Comparison of ENCODE assay signal across 13 cellular contexts in the genomic region with DNA sequence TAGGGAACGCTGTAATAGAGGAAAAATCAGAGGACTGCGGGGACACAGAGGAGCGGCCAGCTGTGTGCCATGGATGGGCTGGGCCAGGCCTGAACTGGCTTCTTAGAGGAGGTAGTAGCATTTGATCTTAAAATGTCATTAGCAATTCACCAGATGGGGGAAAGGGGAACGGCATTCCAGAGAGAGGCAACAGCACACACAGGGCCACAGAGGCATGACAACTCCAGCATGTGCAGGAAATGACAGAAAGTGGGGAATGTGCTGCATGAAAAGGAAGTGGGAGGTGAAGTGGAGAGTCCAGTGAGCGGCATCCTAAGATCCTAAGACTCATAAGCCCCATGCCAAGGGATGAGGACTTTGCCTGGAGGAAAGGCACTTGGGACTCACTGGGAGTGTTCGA.
DNase-seq lines count a peak whose midpoint lies in the region; ATAC-seq and TF ChIP-seq lines count a peak whose summit lies in the region.
"Had no signal": no experiment of that assay in that cellular context is flagged by ENCODE, and none has a peak within 500 bp of the region (broad histone marks: within the 10 kb centered on the region; RNA-seq: fewer than 3 reads in every experiment).

No MANE protein-coding gene starts in this region.

- DNase-seq in stimulated activated naive CD8-positive, alpha-beta T cell treated with anti-CD3 and anti-CD28 coated beads, Interleukin-15, Interleukin-2, amounts not matched to agents 100 U/mL and 50 U/mL, for 24 hours = no peak
- no peak for DNase-seq in activated T-helper 2 cell treated with anti-CD3 and anti-CD28 coated beads, Interferon-gamma antibody, Interleukin-2, Interleukin-4, amounts not matched to agents 10 μg/mL and 5 μg/mL and 100 μg/mL, durations not matched to agents 14 hours and 24 hours and 36 hours (ENCODE audit: low spot score)
- peak; percentile 61 to 65 for DNase-seq in lung microvascular endothelial cell (ENCODE audit: low read depth in 2 of 2)
- no peak for DNase-seq in DMS53 (lab: John Stamatoyannopoulos, UW)
- no peak for DNase-seq in A673 (ENCODE audit: low spot score)
- DNase-seq: heart right ventricle, left ventricle myocardium superior, NCI-H2171 treated with DMSO at 0.1 percent for 48 hours had no signal

- no peak for TF ChIP-seq CTCF in A673 (conservative IDR thresholded peaks at IDR 0.05; ENCODE audit: low read depth, low read length)

- peak overlapping the region; percentile 68 for H3K4me3 Mint-ChIP-seq in stimulated activated naive CD8-positive, alpha-beta T cell treated with anti-CD3 and anti-CD28 coated beads, Interleukin-15, Interleukin-2, amounts not matched to agents 100 ng/mL and 50 ng/mL, for 24 hours
- no peak overlapping the region for H3K4me3 Mint-ChIP-seq in activated T-helper 2 cell treated with anti-CD3 and anti-CD28 coated beads, Interferon-gamma antibody, Interleukin-2, Interleukin-4, amounts not matched to agents 10 μg/mL and 5 μg/mL and 100 μg/mL, durations not matched to agents 14 hours and 24 hours and 36 hours (ENCODE audit: low read depth)
- H3K4me3 Mint-ChIP-seq: type B pancreatic cell had no signal

- CTCF ChIA-PET in A673 (lab: Charles Lee) = no interaction called here

- peaks cover 98% of the 10 kb centered on the region for H3K4me1 Mint-ChIP-seq in stimulated activated naive CD8-positive, alpha-beta T cell treated with anti-CD3 and anti-CD28 coated beads, Interleukin-15, Interleukin-2, amounts not matched to agents 100 ng/mL and 50 ng/mL, for 24 hours (ENCODE audit: low read depth)
- H3K4me1 Mint-ChIP-seq in activated T-helper 2 cell treated with anti-CD3 and anti-CD28 coated beads, Interferon-gamma antibody, Interleukin-2, Interleukin-4, amounts not matched to agents 10 μg/mL and 5 μg/mL and 100 μg/mL, durations not matched to agents 14 hours and 24 hours and 36 hours (ENCODE audit: low read depth) = peaks cover 64% of the 10 kb centered on the region

- H3K27me3 ChIP-seq in A673 (replicated peaks; ENCODE audit: insufficient read depth, low read depth, low read length, poor library complexity) = no peaks in the 10 kb centered on the region
- H3K27me3 ChIP-seq: heart right ventricle, neutrophil had no signal

- H3K27ac ChIP-seq in A673 (ENCODE audit: low read depth, low read length, poor library complexity, severe bottlenecking) = no peak overlapping the region
- H3K27ac ChIP-seq: heart right ventricle, neutrophil had no signal

- no peaks in the 10 kb centered on the region for H3K27me3 Mint-ChIP-seq in stimulated activated naive CD8-positive, alpha-beta T cell treated with anti-CD3 and anti-CD28 coated beads, Interleukin-15, Interleukin-2, amounts not matched to agents 100 ng/mL and 50 ng/mL, for 24 hours
- H3K27me3 Mint-ChIP-seq in activated T-helper 2 cell treated with anti-CD3 and anti-CD28 coated beads, Interferon-gamma antibody, Interleukin-2, Interleukin-4, amounts not matched to agents 10 μg/mL and 5 μg/mL and 100 μg/mL, durations not matched to agents 14 hours and 24 hours and 36 hours (ENCODE audit: low read depth) = peaks cover 13% of the 10 kb centered on the region

- no peaks in the 10 kb centered on the region for H3K9me3 ChIP-seq in A673 (ENCODE audit: low read depth, low read length, poor library complexity, severe bottlenecking)
- H3K9me3 ChIP-seq: heart right ventricle, neutrophil had no signal

- intact Hi-C loops in activated T-helper 2 cell treated with anti-CD3 and anti-CD28 coated beads, Interferon-gamma antibody, Interleukin-2, Interleukin-4, amounts not matched to agents 10 μg/mL and 5 μg/mL and 100 μg/mL, durations not matched to agents 14 hours and 24 hours and 36 hours (cut with micrococcal nuclease) = no loop called here
- intact Hi-C loops in A673 (cut with micrococcal nuclease; ENCODE audit: unreplicated experiment) = no loop called here

- H3K27ac Mint-ChIP-seq in stimulated activated naive CD8-positive, alpha-beta T cell treated with anti-CD3 and anti-CD28 coated beads, Interleukin-15, Interleukin-2, amounts not matched to agents 100 ng/mL and 50 ng/mL, for 24 hours = peak overlapping the region; percentile 86
- H3K27ac Mint-ChIP-seq in activated T-helper 2 cell treated with anti-CD3 and anti-CD28 coated beads, Interferon-gamma antibody, Interleukin-2, Interleukin-4, amounts not matched to agents 10 μg/mL and 5 μg/mL and 100 μg/mL, durations not matched to agents 14 hours and 24 hours and 36 hours = peak overlapping the region; percentile 88
- H3K27ac Mint-ChIP-seq: type B pancreatic cell had no signal

- no peaks in the 10 kb centered on the region for H3K9me3 Mint-ChIP-seq in stimulated activated naive CD8-positive, alpha-beta T cell treated with anti-CD3 and anti-CD28 coated beads, Interleukin-15, Interleukin-2, amounts not matched to agents 100 ng/mL and 50 ng/mL, for 24 hours
- H3K9me3 Mint-ChIP-seq in activated T-helper 2 cell treated with anti-CD3 and anti-CD28 coated beads, Interferon-gamma antibody, Interleukin-2, Interleukin-4, amounts not matched to agents 10 μg/mL and 5 μg/mL and 100 μg/mL, durations not matched to agents 14 hours and 24 hours and 36 hours = no peaks in the 10 kb centered on the region

- no peak for ATAC-seq in stimulated activated naive CD8-positive, alpha-beta T cell treated with anti-CD3 and anti-CD28 coated beads, Interleukin-15, Interleukin-2, amounts not matched to agents 100 U/mL and 50 U/mL, for 24 hours
- ATAC-seq in HG03565 (IDR thresholded peaks at IDR 0.05; ENCODE audit: unreplicated experiment) = no peak
- no peak for ATAC-seq in HG03469 (IDR thresholded peaks at IDR 0.05; ENCODE audit: unreplicated experiment)
- ATAC-seq: heart right ventricle, left ventricle myocardium superior had no signal

- POLR2A ChIA-PET in A673 (lab: Charles Lee; ENCODE audit: low non-redundant PET) = no interaction called here

- peaks cover 29% of the 10 kb centered on the region for H3K4me1 ChIP-seq in A673 (ENCODE audit: insufficient read depth, low read length, poor library complexity, severe bottlenecking)

- H3K36me3 Mint-ChIP-seq in stimulated activated naive CD8-positive, alpha-beta T cell treated with anti-CD3 and anti-CD28 coated beads, Interleukin-15, Interleukin-2, amounts not matched to agents 100 ng/mL and 50 ng/mL, for 24 hours (ENCODE audit: low read depth) = peaks cover 24% of the 10 kb centered on the region
- no peaks in the 10 kb centered on the region for H3K36me3 Mint-ChIP-seq in activated T-helper 2 cell treated with anti-CD3 and anti-CD28 coated beads, Interferon-gamma antibody, Interleukin-2, Interleukin-4, amounts not matched to agents 10 μg/mL and 5 μg/mL and 100 μg/mL, durations not matched to agents 14 hours and 24 hours and 36 hours (ENCODE audit: low read depth)
- H3K36me3 Mint-ChIP-seq: type B pancreatic cell had no signal

- H3K36me3 ChIP-seq in A673 (ENCODE audit: insufficient read depth, low read length, poor library complexity, severe bottlenecking) = no peaks in the 10 kb centered on the region
- H3K36me3 ChIP-seq: heart right ventricle, neutrophil had no signal

- BruUV-seq in A673 (replicated peaks; lab: Mats Ljungman, UMichigan) = no TSS peak

- no peak overlapping the region for H3K4me3 ChIP-seq in A673 (ENCODE audit: low read depth, low read length, poor library complexity, severe bottlenecking)
- H3K4me3 ChIP-seq: heart right ventricle had no signal

Comparison
In these comparisons a context has a peak if more than half of its experiments do, and no peak if none do; other contexts are left out.
1. DNase-seq: peak in lung microvascular endothelial cell (2 of 2); none in stimulated activated naive CD8-positive, alpha-beta T cell treated with anti-CD3 and anti-CD28 coated beads, Interleukin-15, Interleukin-2, amounts not matched to agents 100 U/mL and 50 U/mL, for 24 hours (single experiment), activated T-helper 2 cell treated with anti-CD3 and anti-CD28 coated beads, Interferon-gamma antibody, Interleukin-2, Interleukin-4, amounts not matched to agents 10 μg/mL and 5 μg/mL and 100 μg/mL, durations not matched to agents 14 hours and 24 hours and 36 hours (single experiment), DMS53 (single experiment) and A673 (single experiment).